ENCODE assay signal across 1 cellular context in the genomic region with DNA sequence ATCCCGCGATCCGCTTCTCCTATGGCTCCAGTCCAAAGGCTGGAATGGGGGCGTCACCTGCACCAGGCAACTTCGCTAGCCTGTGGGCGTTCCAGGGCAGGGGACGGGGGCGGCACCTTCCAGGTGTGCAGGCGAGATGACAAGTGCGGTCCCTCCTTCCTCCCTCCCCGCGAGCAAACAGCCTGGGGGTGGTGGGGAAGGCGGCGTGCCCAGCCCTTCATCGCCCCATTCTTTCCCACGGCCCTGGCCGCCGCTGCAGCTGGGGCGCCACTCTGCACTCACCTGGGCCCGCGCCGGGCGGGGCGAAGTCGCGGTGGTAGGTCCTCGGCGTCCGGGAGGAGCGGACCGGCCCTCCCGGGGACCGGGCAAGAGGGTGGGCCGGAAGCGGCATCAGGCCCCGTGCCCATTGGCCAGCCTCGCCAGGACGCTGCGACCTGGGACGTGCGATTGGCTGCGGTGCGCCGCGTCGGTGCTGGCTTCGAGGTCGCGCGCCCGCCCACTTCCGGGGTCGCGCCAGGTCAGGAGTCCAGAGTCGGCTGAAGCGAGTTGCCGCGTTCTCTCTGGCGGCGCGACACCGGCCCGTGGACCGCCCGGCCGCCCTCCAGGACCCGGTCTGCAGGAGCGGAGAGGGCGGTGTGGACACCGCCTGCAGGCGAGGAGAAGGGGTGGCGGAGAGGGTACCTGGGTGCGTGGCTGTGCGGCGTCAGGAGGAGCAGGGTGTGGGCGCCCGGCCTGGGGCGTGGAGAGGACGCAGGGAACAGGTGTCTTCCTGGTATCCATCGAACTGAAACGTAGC.
A peak's percentile ranks its signal among the peaks of the same experiment; 100 is the strongest.
TF ChIP-seq lines count a peak whose summit lies in the region.

Gene TECPR1 (minus strand): TSS at position 389 of the 796 bp plus-strand sequence. CDS start 6,086 bp downstream, outside the sequence.

TF ChIP-seq in HepG2, 621 proteins besides CTCF, POLR2A, EP300 and RAD21 (continued from another document and continues in another):
- TF ChIP-seq, protein P1, sequence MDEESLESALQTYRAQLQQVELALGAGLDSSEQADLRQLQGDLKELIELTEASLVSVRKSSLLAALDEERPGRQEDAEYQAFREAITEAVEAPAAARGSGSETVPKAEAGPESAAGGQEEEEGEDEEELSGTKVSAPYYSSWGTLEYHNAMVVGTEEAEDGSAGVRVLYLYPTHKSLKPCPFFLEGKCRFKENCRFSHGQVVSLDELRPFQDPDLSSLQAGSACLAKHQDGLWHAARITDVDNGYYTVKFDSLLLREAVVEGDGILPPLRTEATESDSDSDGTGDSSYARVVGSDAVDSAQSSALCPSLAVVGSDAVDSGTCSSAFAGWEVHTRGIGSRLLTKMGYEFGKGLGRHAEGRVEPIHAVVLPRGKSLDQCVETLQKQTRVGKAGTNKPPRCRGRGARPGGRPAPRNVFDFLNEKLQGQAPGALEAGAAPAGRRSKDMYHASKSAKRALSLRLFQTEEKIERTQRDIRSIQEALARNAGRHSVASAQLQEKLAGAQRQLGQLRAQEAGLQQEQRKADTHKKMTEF (CRISPR knock-in tag; IDR thresholded peaks at IDR 0.05), result peak; percentile 77; the same call in 1 of the 2 replicates
- TF ChIP-seq ZMYM3 (CRISPR knock-in tag; IDR thresholded peaks at IDR 0.05) (no peak; the same call in 1 of the 2 replicates), ZNF12 (CRISPR knock-in tag; IDR thresholded peaks at IDR 0.05) (no peak), CERS6 (CRISPR knock-in tag; IDR thresholded peaks at IDR 0.05) (no peak), ATF7-NPFF (CRISPR knock-in tag; IDR thresholded peaks at IDR 0.05; ENCODE audit: low read depth) (peak; percentile 70), SOX13 (IDR thresholded peaks at IDR 0.05) (no peak), SOX13 (CRISPR knock-in tag; conservative IDR thresholded peaks at IDR 0.05 in 1 of 2, IDR thresholded peaks at IDR 0.05 in 1 of 2) (no peak), ZNF577 (CRISPR knock-in tag; IDR thresholded peaks at IDR 0.05; ENCODE audit: borderline replicate concordance, low read depth) (no peak), THAP11 (CRISPR knock-in tag; IDR thresholded peaks at IDR 0.05) (peak; percentile 86), ZNF670 (CRISPR knock-in tag; IDR thresholded peaks at IDR 0.05; ENCODE audit: borderline replicate concordance) (no peak), MAZ (IDR thresholded peaks at IDR 0.05; ENCODE audit: borderline replicate concordance, low read depth, low read length) (peak; percentile 58; the same call in 1 of the 2 replicates), MAZ (CRISPR knock-in tag; IDR thresholded peaks at IDR 0.05; ENCODE audit: low read depth) (peak; percentile 85), GLMP (CRISPR knock-in tag; IDR thresholded peaks at IDR 0.05; ENCODE audit: borderline replicate concordance) (no peak), ZSCAN22 (CRISPR knock-in tag; IDR thresholded peaks at IDR 0.05) (no peak), SAFB2 (CRISPR knock-in tag; IDR thresholded peaks at IDR 0.05; ENCODE audit: borderline replicate concordance, low read depth) (0 out of 2 replicates have a peak, but pooled peaks have one; percentile 24), ZNF547 (CRISPR knock-in tag; IDR thresholded peaks at IDR 0.05) (peak; percentile 73), ZNF816 (CRISPR knock-in tag; IDR thresholded peaks at IDR 0.05; ENCODE audit: borderline replicate concordance) (no peak), KMT2B (CRISPR knock-in tag; IDR thresholded peaks at IDR 0.05) (peak; percentile 72; the same call in 1 of the 2 replicates), ZBTB4 (CRISPR knock-in tag; IDR thresholded peaks at IDR 0.05; ENCODE audit: borderline replicate concordance) (no peak), ZKSCAN1 (IDR thresholded peaks at IDR 0.05; ENCODE audit: low read length) (no peak), ZNF343 (CRISPR knock-in tag; IDR thresholded peaks at IDR 0.05) (0 out of 2 replicates have a peak, but pooled peaks have one; percentile 47), RARA (CRISPR knock-in tag; IDR thresholded peaks at IDR 0.05) (peak; percentile 87), KDM5B (CRISPR knock-in tag; IDR thresholded peaks at IDR 0.05; ENCODE audit: borderline replicate concordance) (peak; percentile 90), ATF7 (IDR thresholded peaks at IDR 0.05) (no peak), ATF7 (CRISPR knock-in tag; IDR thresholded peaks at IDR 0.05) (peak; percentile 35; the same call in 1 of the 2 replicates), ZNF790 (CRISPR knock-in tag; IDR thresholded peaks at IDR 0.05; ENCODE audit: borderline replicate concordance) (no peak), KLF15 (CRISPR knock-in tag; IDR thresholded peaks at IDR 0.05; ENCODE audit: borderline replicate concordance) (no peak), NCOA2 (CRISPR knock-in tag; IDR thresholded peaks at IDR 0.05) (no peak; the same call in 1 of the 2 replicates), POLR2AphosphoS2 (IDR thresholded peaks at IDR 0.05; ENCODE audit: low read depth, low read length) (no peak), RBFOX2 (IDR thresholded peaks at IDR 0.05; ENCODE audit: low read depth, low read length) (peak; percentile 94), ZNF83 (CRISPR knock-in tag; IDR thresholded peaks at IDR 0.05; ENCODE audit: borderline replicate concordance) (no peak), ATF3 (CRISPR knock-in tag; IDR thresholded peaks at IDR 0.05) (no peak), ZNF354B (CRISPR knock-in tag; IDR thresholded peaks at IDR 0.05) (no peak), GATAD2A (CRISPR knock-in tag; IDR thresholded peaks at IDR 0.05) (no peak), HMGA1 (CRISPR knock-in tag; conservative IDR thresholded peaks at IDR 0.05) (no peak), HNRNPL (IDR thresholded peaks at IDR 0.05; ENCODE audit: low read depth, low read length) (no peak), ZNF766 (CRISPR knock-in tag; IDR thresholded peaks at IDR 0.05; ENCODE audit: borderline replicate concordance) (no peak), MTF1 (CRISPR knock-in tag; IDR thresholded peaks at IDR 0.05) (no peak), AKAP8 (CRISPR knock-in tag; IDR thresholded peaks at IDR 0.05) (no peak), ARID4A (CRISPR knock-in tag; IDR thresholded peaks at IDR 0.05; ENCODE audit: borderline replicate concordance) (peak; percentile 99), FOXM1 (CRISPR knock-in tag; IDR thresholded peaks at IDR 0.05) (no peak), ZNF629 (CRISPR knock-in tag; conservative IDR thresholded peaks at IDR 0.05) (0 out of 2 replicates have a peak, but pooled peaks have one; percentile 29)
- TF ChIP-seq, protein P2, sequence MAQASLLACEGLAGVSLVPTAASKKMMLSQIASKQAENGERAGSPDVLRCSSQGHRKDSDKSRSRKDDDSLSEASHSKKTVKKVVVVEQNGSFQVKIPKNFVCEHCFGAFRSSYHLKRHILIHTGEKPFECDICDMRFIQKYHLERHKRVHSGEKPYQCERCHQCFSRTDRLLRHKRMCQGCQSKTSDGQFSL (CRISPR knock-in tag; IDR thresholded peaks at IDR 0.05), result no peak
- TF ChIP-seq, protein P3, sequence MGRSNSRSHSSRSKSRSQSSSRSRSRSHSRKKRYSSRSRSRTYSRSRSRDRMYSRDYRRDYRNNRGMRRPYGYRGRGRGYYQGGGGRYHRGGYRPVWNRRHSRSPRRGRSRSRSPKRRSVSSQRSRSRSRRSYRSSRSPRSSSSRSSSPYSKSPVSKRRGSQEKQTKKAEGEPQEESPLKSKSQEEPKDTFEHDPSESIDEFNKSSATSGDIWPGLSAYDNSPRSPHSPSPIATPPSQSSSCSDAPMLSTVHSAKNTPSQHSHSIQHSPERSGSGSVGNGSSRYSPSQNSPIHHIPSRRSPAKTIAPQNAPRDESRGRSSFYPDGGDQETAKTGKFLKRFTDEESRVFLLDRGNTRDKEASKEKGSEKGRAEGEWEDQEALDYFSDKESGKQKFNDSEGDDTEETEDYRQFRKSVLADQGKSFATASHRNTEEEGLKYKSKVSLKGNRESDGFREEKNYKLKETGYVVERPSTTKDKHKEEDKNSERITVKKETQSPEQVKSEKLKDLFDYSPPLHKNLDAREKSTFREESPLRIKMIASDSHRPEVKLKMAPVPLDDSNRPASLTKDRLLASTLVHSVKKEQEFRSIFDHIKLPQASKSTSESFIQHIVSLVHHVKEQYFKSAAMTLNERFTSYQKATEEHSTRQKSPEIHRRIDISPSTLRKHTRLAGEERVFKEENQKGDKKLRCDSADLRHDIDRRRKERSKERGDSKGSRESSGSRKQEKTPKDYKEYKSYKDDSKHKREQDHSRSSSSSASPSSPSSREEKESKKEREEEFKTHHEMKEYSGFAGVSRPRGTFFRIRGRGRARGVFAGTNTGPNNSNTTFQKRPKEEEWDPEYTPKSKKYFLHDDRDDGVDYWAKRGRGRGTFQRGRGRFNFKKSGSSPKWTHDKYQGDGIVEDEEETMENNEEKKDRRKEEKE (IDR thresholded peaks at IDR 0.05), result no peak
- TF ChIP-seq, protein P4, sequence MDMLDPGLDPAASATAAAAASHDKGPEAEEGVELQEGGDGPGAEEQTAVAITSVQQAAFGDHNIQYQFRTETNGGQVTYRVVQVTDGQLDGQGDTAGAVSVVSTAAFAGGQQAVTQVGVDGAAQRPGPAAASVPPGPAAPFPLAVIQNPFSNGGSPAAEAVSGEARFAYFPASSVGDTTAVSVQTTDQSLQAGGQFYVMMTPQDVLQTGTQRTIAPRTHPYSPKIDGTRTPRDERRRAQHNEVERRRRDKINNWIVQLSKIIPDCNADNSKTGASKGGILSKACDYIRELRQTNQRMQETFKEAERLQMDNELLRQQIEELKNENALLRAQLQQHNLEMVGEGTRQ (IDR thresholded peaks at IDR 0.05; ENCODE audit: low read depth, low read length), result no peak
- TF ChIP-seq, protein P4 (CRISPR knock-in tag; IDR thresholded peaks at IDR 0.05; ENCODE audit: borderline replicate concordance), result no peak; the same call in 1 of the 2 replicates
